10 cellular contexts compared by ENCODE assay signal in the genomic region with DNA sequence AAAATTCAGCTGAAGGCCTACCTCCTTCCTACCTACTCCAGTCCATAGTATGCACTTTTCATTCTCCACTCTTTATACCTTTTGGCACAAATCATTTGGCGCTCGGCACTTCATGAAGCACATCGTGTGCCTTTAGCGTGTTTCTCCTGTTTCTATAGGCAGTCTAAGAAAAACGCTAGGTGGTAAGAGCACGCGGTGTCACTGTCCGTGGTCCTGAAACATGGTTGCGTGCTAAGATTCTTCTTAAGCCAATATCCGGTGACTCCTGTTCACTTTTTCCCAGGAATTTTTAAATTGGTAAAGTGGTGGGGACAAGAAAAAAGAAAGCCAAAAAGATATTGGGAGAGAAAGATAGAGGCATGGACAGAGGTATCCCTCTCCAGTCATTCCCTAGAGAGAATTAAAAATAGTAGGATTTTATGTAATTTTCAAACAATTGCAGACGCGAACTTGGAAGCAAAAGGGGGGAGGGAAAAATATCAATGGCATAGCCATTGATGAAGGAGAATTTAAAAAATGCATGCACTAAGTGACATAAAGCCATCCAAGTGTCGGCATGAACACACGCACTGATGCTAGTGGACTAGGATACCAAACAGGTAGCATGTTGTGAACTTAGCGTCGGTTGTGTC. TPM values are rescaled to one million over a fixed set of nuclear protein-coding genes. Genes with fewer than 3 reads are reported as not detected.
A peak's percentile ranks its signal among the peaks of the same experiment; 100 is the strongest.
DNase-seq lines count a peak whose midpoint lies in the region; ATAC-seq, FAIRE-seq and TF ChIP-seq lines count a peak whose summit lies in the region.
"Had no signal": no experiment of that assay in that cellular context is flagged by ENCODE, and none has a peak within 500 bp of the region (broad histone marks: within the 10 kb centered on the region; RNA-seq: fewer than 3 reads in every experiment).

No MANE protein-coding gene starts in this region.

- no TSS peak for BruUV-seq in GM12878 (replicated peaks; lab: Mats Ljungman, UMichigan)

- intact Hi-C loops in GM12878 (cut with micrococcal nuclease; ENCODE audit: unreplicated experiment), result no loop called here
- intact Hi-C loops in activated T-helper 2 cell treated with anti-CD3 and anti-CD28 coated beads, Interferon-gamma antibody, Interleukin-2, Interleukin-4, amounts not matched to agents 10 μg/mL and 5 μg/mL and 100 μg/mL, durations not matched to agents 14 hours and 24 hours and 36 hours (cut with micrococcal nuclease), result no loop called here

- peaks cover 3% of the 10 kb centered on the region for H3K27me3 Mint-ChIP-seq in activated T-helper 2 cell treated with anti-CD3 and anti-CD28 coated beads, Interferon-gamma antibody, Interleukin-2, Interleukin-4, amounts not matched to agents 10 μg/mL and 5 μg/mL and 100 μg/mL, durations not matched to agents 14 hours and 24 hours and 36 hours (ENCODE audit: low read depth)

- no peak for FAIRE-seq in GM12878 (lab: Jason Lieb, UNC)
- FAIRE-seq: G401.6 had no signal

- peaks cover 6% of the 10 kb centered on the region for H3K9me3 Mint-ChIP-seq in activated T-helper 2 cell treated with anti-CD3 and anti-CD28 coated beads, Interferon-gamma antibody, Interleukin-2, Interleukin-4, amounts not matched to agents 10 μg/mL and 5 μg/mL and 100 μg/mL, durations not matched to agents 14 hours and 24 hours and 36 hours

- 57% methylated on average over 16 of the region's 16 CpGs for WGBS in GM12878 (ENCODE audit: insufficient coverage, insufficient replicate concordance, low lambda C conversion rate, missing lambda C conversion rate)

- no peaks in the 10 kb centered on the region for H3K79me2 ChIP-seq in GM12878 (ENCODE audit: control insufficient read depth, insufficient read depth, low read length)

- H3K4me3 Mint-ChIP-seq in activated T-helper 2 cell treated with anti-CD3 and anti-CD28 coated beads, Interferon-gamma antibody, Interleukin-2, Interleukin-4, amounts not matched to agents 10 μg/mL and 5 μg/mL and 100 μg/mL, durations not matched to agents 14 hours and 24 hours and 36 hours (ENCODE audit: low read depth), result no peak overlapping the region

- H2AFZ ChIP-seq in GM12878 (ENCODE audit: control insufficient read depth, low read depth, low read length), result no peak overlapping the region

- RAD21 ChIA-PET in GM12878 (lab: Charles Lee; ENCODE audit: unreplicated experiment), result no interaction called here

- peak; percentile 19 for DNase-seq in AG10803 (ENCODE audit: low read depth)
- DNase-seq in HuH-7.5 (ENCODE audit: low spot score), result peak; percentile 9
- no peak for DNase-seq in GM12878 (ENCODE audit: low read depth, low spot score)
- peak; percentile 96 for DNase-seq in left kidney (ENCODE audit: low read depth, low spot score)
- no peak for DNase-seq in activated T-helper 2 cell treated with anti-CD3 and anti-CD28 coated beads, Interferon-gamma antibody, Interleukin-2, Interleukin-4, amounts not matched to agents 10 μg/mL and 5 μg/mL and 100 μg/mL, durations not matched to agents 14 hours and 24 hours and 36 hours (ENCODE audit: low spot score)
- DNase-seq in NCI-H187 treated with DMSO at 0.1 percent for 48 hours (lab: John Stamatoyannopoulos, UW), result no peak
- DNase-seq in activated gamma-delta T cell (lab: John Stamatoyannopoulos, UW), result no peak

- no peak for TF ChIP-seq EP300 in GM12878 (IDR thresholded peaks at IDR 0.05; ENCODE audit: borderline replicate concordance in 1 of 2, control insufficient read depth in 1 of 2, low read depth in 2 of 2, low read length in 2 of 2)

- H3K4me1 ChIP-seq in GM12878 (ENCODE audit: control insufficient read depth, insufficient read depth, low read length), result no peaks in the 10 kb centered on the region

- SMC1A ChIA-PET in GM12878 (lab: Charles Lee; ENCODE audit: uncharacterized antibody, unreplicated experiment), result no interaction called here

- H4K20me1 ChIP-seq in GM12878 (ENCODE audit: control insufficient read depth, insufficient read depth), result no peaks in the 10 kb centered on the region

- CTCF ChIA-PET in GM12878 (lab: Yijun Ruan, JAX), result no interaction called here

- in situ Hi-C loops in GM12878 (cut with MboI), result no loop called here

- H3K4me3 ChIP-seq in AG10803 (ENCODE audit: low read length), result no peak overlapping the region
- no peak overlapping the region for H3K4me3 ChIP-seq in GM12878

- H3K4me2 ChIP-seq in GM12878 (ENCODE audit: control insufficient read depth, insufficient read depth), result no peak overlapping the region

- no peak overlapping the region for H3K27ac ChIP-seq in GM12878 (ENCODE audit: control insufficient read depth, insufficient read depth)
- H3K27ac ChIP-seq: heart right ventricle had no signal

- TF ChIP-seq CTCF in AG10803 (conservative IDR thresholded peaks at IDR 0.05; ENCODE audit: low read length) (no peak), GM12878 (IDR thresholded peaks at IDR 0.05 in 2 of 3, conservative IDR thresholded peaks at IDR 0.05 in 1 of 3; ENCODE audit: control insufficient read depth in 2 of 3, extremely low read depth in 1 of 3, insufficient read depth in 1 of 3, low read depth in 3 of 3, low read length in 3 of 3) (no peak)

- no peaks in the 10 kb centered on the region for H3K9me3 ChIP-seq in GM12878 (replicated peaks; ENCODE audit: control insufficient read depth, insufficient read depth, low read length)

- no peaks in the 10 kb centered on the region for H3K36me3 ChIP-seq in GM12878 (ENCODE audit: control insufficient read depth in 2 of 2, insufficient read depth in 2 of 2, low read length in 1 of 2)
- H3K36me3 ChIP-seq: heart right ventricle had no signal

- TF ChIP-seq POLR2A in GM12878 (IDR thresholded peaks at IDR 0.05; ENCODE audit: low read depth, low read length), result no peak

- no peak for TF ChIP-seq RAD21 in GM12878 (IDR thresholded peaks at IDR 0.05; ENCODE audit: insufficient read depth, low read depth, low read length)

- H3K27me3 ChIP-seq in GM12878 (replicated peaks in 1 of 2; ENCODE audit: control insufficient read depth in 2 of 2, insufficient read depth in 2 of 2, low read length in 1 of 2), result no peaks in the 10 kb centered on the region

- no peak overlapping the region for H3K27ac Mint-ChIP-seq in activated T-helper 2 cell treated with anti-CD3 and anti-CD28 coated beads, Interferon-gamma antibody, Interleukin-2, Interleukin-4, amounts not matched to agents 10 μg/mL and 5 μg/mL and 100 μg/mL, durations not matched to agents 14 hours and 24 hours and 36 hours

- no peak overlapping the region for H3K9ac ChIP-seq in GM12878 (ENCODE audit: control insufficient read depth, insufficient read depth, low read length)

- POLR2A ChIA-PET in GM12878 (lab: Charles Lee), result no interaction called here

- no peaks in the 10 kb centered on the region for H3K4me1 Mint-ChIP-seq in activated T-helper 2 cell treated with anti-CD3 and anti-CD28 coated beads, Interferon-gamma antibody, Interleukin-2, Interleukin-4, amounts not matched to agents 10 μg/mL and 5 μg/mL and 100 μg/mL, durations not matched to agents 14 hours and 24 hours and 36 hours (ENCODE audit: low read depth)

- no peaks in the 10 kb centered on the region for H3K36me3 Mint-ChIP-seq in activated T-helper 2 cell treated with anti-CD3 and anti-CD28 coated beads, Interferon-gamma antibody, Interleukin-2, Interleukin-4, amounts not matched to agents 10 μg/mL and 5 μg/mL and 100 μg/mL, durations not matched to agents 14 hours and 24 hours and 36 hours (ENCODE audit: low read depth)

- no peak for ATAC-seq in GM12878
- no peak for ATAC-seq in GM19023 (IDR thresholded peaks at IDR 0.05; ENCODE audit: unreplicated experiment)
- ATAC-seq: heart right ventricle had no signal

TF ChIP-seq in GM12878, 131 proteins besides CTCF, POLR2A, EP300 and RAD21 (continues in another document):
- TF ChIP-seq MYC (IDR thresholded peaks at IDR 0.05; ENCODE audit: insufficient read depth, insufficient read length, insufficient replicate concordance, low read length, severe bottlenecking) (no peak), POLR2AphosphoS2 (IDR thresholded peaks at IDR 0.05; ENCODE audit: low read depth, low read length) (no peak), ETV6 (conservative IDR thresholded peaks at IDR 0.05 in 1 of 2, IDR thresholded peaks at IDR 0.05 in 1 of 2; ENCODE audit: borderline replicate concordance in 1 of 2, low read depth in 1 of 2) (no peak)
- TF ChIP-seq, protein P1, sequence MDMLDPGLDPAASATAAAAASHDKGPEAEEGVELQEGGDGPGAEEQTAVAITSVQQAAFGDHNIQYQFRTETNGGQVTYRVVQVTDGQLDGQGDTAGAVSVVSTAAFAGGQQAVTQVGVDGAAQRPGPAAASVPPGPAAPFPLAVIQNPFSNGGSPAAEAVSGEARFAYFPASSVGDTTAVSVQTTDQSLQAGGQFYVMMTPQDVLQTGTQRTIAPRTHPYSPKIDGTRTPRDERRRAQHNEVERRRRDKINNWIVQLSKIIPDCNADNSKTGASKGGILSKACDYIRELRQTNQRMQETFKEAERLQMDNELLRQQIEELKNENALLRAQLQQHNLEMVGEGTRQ (IDR thresholded peaks at IDR 0.05; ENCODE audit: borderline replicate concordance, low read depth, low read length), result no peak

RNA-seq across cellular contexts. Expression of a gene that starts 1.4 kb away (rescaled TPM):
- 105 TPM in 2 replicates for total RNA-seq in GM12878 (2013; cell fraction: nucleolus; rRNA removed)
- total RNA-seq in GM12878 (2014; rRNA removed), result 7.2 and 8.4 TPM in 2 replicates
- 8.6 and 9.1 TPM in 2 replicates for total RNA-seq in GM12878 (2014; rRNA removed; fragmentation: Illumina TruSeq; extraction: Trizol)
- 5.2 and 7.6 TPM in 2 replicates for total RNA-seq in GM12878 (2021)
- 4.4 TPM for polyA plus RNA-seq in GM12878 (2011; ENCODE audit: low read depth)
- 36.2 and 49.2 TPM in 2 replicates for polyA plus RNA-seq in GM12878 (2011; rRNA removed)
- 19.3 and 21.8 TPM in 2 replicates for polyA plus RNA-seq in GM12878 (2011; cell fraction: cytosol; rRNA removed)
- 18.6 and 20.9 TPM in 2 replicates for polyA plus RNA-seq in GM12878 (2011; cell fraction: nucleus; rRNA removed)
- polyA plus RNA-seq in GM12878 (2012), result 4.6 TPM in 2 replicates
- polyA plus RNA-seq in GM12878 (2014; fragmentation: Illumina TruSeq; extraction: Trizol), result 7.2 and 8.7 TPM in 2 replicates
- polyA plus RNA-seq in GM12878 (2014; fragmentation: Nextera tagmentation; extraction: Ambion mirVana), result 1 to 10 TPM; 2.6 to 3.9 TPM
- 5.7 and 6.1 TPM in 2 replicates for polyA plus RNA-seq in GM12878 (2014; rRNA removed)
- polyA plus RNA-seq in GM12878 (2016; fragmentation: Nextera tagmentation; extraction: Ambion mirVana), result 1 to 10 TPM; 2.4 TPM
- 62.4 and 65.2 TPM in 2 replicates for polyA minus RNA-seq in GM12878 (2011; rRNA and poly(A)+ RNA removed)
- polyA minus RNA-seq in GM12878 (2011; cell fraction: cytosol; rRNA and poly(A)+ RNA removed), result 5.9 and 6.9 TPM in 2 replicates
- 63.8 and 72.4 TPM in 2 replicates for polyA minus RNA-seq in GM12878 (2011; cell fraction: nucleus; rRNA and poly(A)+ RNA removed)
- not detected in 2 replicates for total RNA-seq in activated T-helper 2 cell treated with anti-CD3 and anti-CD28 coated beads, Interferon-gamma antibody, Interleukin-2, Interleukin-4, amounts not matched to agents 10 μg/mL and 5 μg/mL and 100 μg/mL, durations not matched to agents 14 hours and 24 hours and 36 hours

Comparison
In these comparisons a context has a peak if more than half of its experiments do, and no peak if none do; other contexts are left out.
1. DNase-seq: peak in AG10803 (single experiment), HuH-7.5 (single experiment) and left kidney (single experiment); none in GM12878 (single experiment), activated T-helper 2 cell treated with anti-CD3 and anti-CD28 coated beads, Interferon-gamma antibody, Interleukin-2, Interleukin-4, amounts not matched to agents 10 μg/mL and 5 μg/mL and 100 μg/mL, durations not matched to agents 14 hours and 24 hours and 36 hours (single experiment), NCI-H187 treated with DMSO at 0.1 percent for 48 hours (single experiment) and activated gamma-delta T cell (single experiment).